Comparison of ENCODE assay signal across 9 cellular contexts in the genomic region with DNA sequence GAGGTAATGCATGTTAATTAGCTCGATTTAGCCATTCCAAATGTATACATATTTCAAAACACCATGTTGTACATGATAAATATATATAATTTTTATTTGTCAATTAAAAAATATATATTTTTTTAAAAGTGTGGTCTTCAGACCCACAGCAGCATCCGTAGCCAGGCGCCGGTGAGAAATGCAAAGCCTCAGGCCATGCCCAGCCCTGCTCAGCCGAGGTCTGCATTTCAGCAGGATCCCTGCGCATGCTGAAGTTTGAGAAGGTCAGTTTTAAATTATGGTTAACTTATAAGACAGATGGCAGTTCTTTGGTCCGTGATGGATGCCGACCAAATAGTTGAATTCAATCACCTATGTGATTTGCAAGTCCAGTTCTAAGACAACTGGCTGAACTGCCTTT. TPM values are rescaled to one million over a fixed set of nuclear protein-coding genes. Genes with fewer than 3 reads are reported as not detected.
"Had no signal": no experiment of that assay in that cellular context is flagged by ENCODE, and none has a peak within 500 bp of the region (broad histone marks: within the 10 kb centered on the region; RNA-seq: fewer than 3 reads in every experiment).

No MANE protein-coding gene starts in this region.

- H3K27ac ChIP-seq: GM23248, HL-60 had no signal

- ATAC-seq: HCT116, HepG2 had no signal

- H3K9me3 ChIP-seq: HAP-1 had no signal

- H3K27me3 Mint-ChIP-seq: IgD-negative memory B cell had no signal

- H3K4me3 Mint-ChIP-seq: HFFc6, IgD-negative memory B cell had no signal

- H3K27ac Mint-ChIP-seq: HFFc6 had no signal

- H3K9ac ChIP-seq: GM23248 had no signal

- H3K4me3 ChIP-seq: GM23248, HAP-1 had no signal

- H3K9me3 Mint-ChIP-seq: HFFc6, IgD-negative memory B cell had no signal

- H3K36me3 ChIP-seq: HAP-1 had no signal

- DNase-seq: GM23248, GOT3, H7, HFFc6 had no signal

RNA-seq across cellular contexts. Expression of a gene that starts 28.0 kb away (rescaled TPM):
- total RNA-seq: H7 had no signal
